ENCODE assay signal across 8 cellular contexts in genomic region chr22:42855726-42856125, GRCh38. TPM values are rescaled to one million over a fixed set of nuclear protein-coding genes. Genes with fewer than 3 reads are reported as not detected.
DNase-seq lines count a peak whose midpoint lies in the region; ATAC-seq, FAIRE-seq and TF ChIP-seq lines count a peak whose summit lies in the region.

No MANE protein-coding gene starts in this region.

- TF ChIP-seq POLR2A in gastroesophageal sphincter (IDR thresholded peaks at IDR 0.05): no peak

- TF ChIP-seq EP300 in gastroesophageal sphincter (IDR thresholded peaks at IDR 0.05): no peak

- DNase-seq in GM23338 (ENCODE audit: low spot score) (no peak), WTC11 (ENCODE audit: low spot score) (no peak), small intestine (no peak), pons (ENCODE audit: low spot score) (no peak), NCI-H526 (lab: John Stamatoyannopoulos, UW) (no peak), NCI-H2196 treated with DMSO at 0.1 percent for 48 hours (lab: John Stamatoyannopoulos, UW; ENCODE audit: unreplicated experiment) (no peak)

- H3K4me2 ChIP-seq in GM23338: peak overlapping the region; percentile 97

- H3K4me1 ChIP-seq in GM23338 (ENCODE audit: insufficient read depth): no peaks in the 10 kb centered on the region; the same call in 1 of the 2 replicates
- peaks cover 0 to 28% (median 7%) of the 10 kb centered on the region in 3 donors for H3K4me1 ChIP-seq in gastroesophageal sphincter
- H3K4me1 ChIP-seq in small intestine (ENCODE audit: control insufficient read depth in 2 of 2, insufficient read depth in 1 of 2, low read depth in 1 of 2, low read length in 1 of 2): peaks cover 2 to 4% of the 10 kb centered on the region in 2 donors

- no peaks in the 10 kb centered on the region; the same call in 1 of the 2 replicates for H3F3A ChIP-seq in GM23338 (replicated peaks; ENCODE audit: low read depth)

- H2AFZ ChIP-seq in GM23338: peak overlapping the region; percentile 97

- no peak overlapping the region for H3K27ac Mint-ChIP-seq in GM23338
- H3K27ac Mint-ChIP-seq in WTC11: no peak overlapping the region

- ATAC-seq in GM23338 (no peak), WTC11 (no peak), gastroesophageal sphincter (no peak), HG03432 (IDR thresholded peaks at IDR 0.05; ENCODE audit: unreplicated experiment) (no peak)

- H3K36me3 Mint-ChIP-seq in GM23338 (ENCODE audit: low read depth) (no peaks in the 10 kb centered on the region), WTC11 (no peaks in the 10 kb centered on the region)

- no peak overlapping the region for H3K27ac ChIP-seq in GM23338 (ENCODE audit: low read depth)
- H3K27ac ChIP-seq in gastroesophageal sphincter: peak overlapping the region; percentile 79 to 99 (median 92)
- H3K27ac ChIP-seq in small intestine (ENCODE audit: low read depth in 1 of 2, low read length in 1 of 2): peak overlapping the region; percentile 90 to 98

- H3K9me3 ChIP-seq in gastroesophageal sphincter (no peaks in the 10 kb centered on the region), small intestine (ENCODE audit: control insufficient read depth, low read depth) (no peaks in the 10 kb centered on the region)

- H3K4me1 Mint-ChIP-seq in GM23338 (peaks cover 4% of the 10 kb centered on the region; the same call in 1 of the 3 replicates), WTC11 (peaks cover 4% of the 10 kb centered on the region; the same call in 1 of the 2 replicates)

- peaks cover 5% of the 10 kb centered on the region; the same call in 2 of the 3 replicates for H3K9me3 Mint-ChIP-seq in GM23338
- H3K9me3 Mint-ChIP-seq in WTC11: no peaks in the 10 kb centered on the region

- peaks cover 5% of the 10 kb centered on the region for H4K20me1 ChIP-seq in GM23338 (replicated peaks; ENCODE audit: insufficient read depth)

- H3K27me3 ChIP-seq in GM23338 (ENCODE audit: insufficient read depth): peaks cover 32% of the 10 kb centered on the region
- H3K27me3 ChIP-seq in gastroesophageal sphincter: no peaks in the 10 kb centered on the region
- no peaks in the 10 kb centered on the region for H3K27me3 ChIP-seq in small intestine (ENCODE audit: control insufficient read depth in 2 of 2, insufficient read depth in 2 of 2, low read length in 2 of 2)

- H3K4me3 Mint-ChIP-seq in GM23338 (peak overlapping the region; percentile 84), WTC11 (peak overlapping the region; percentile 84)

- FAIRE-seq in small intestine (lab: Jason Lieb, UNC): no peak

- H3K4me3 ChIP-seq in GM23338 (peak overlapping the region; percentile 91), gastroesophageal sphincter (peak overlapping the region; percentile 60 to 78), small intestine (ENCODE audit: low read depth in 1 of 2, low read length in 2 of 2) (peak overlapping the region in 1 of 2 donors; percentile 97)

- CTCF ChIA-PET in WTC11 (lab: Charles Lee): interaction anchor here (0.8 to 2.7 kb wide), 6 partner anchors 12 to 234 kb away, joined by 3 to 13 read pairs (median 5); no protein-coding TSS in a partner anchor

- 6 to 29% methylated on average over 2 to 4 of the region's 4 CpGs for WGBS in gastroesophageal sphincter (ENCODE audit: low coverage in 1 of 2), 2 donors
- 23 to 31% (median 23%) methylated on average over 4 of the region's 4 CpGs for WGBS in small intestine, 3 donors

- H3K27me3 Mint-ChIP-seq in GM23338 (ENCODE audit: insufficient read depth, low read depth, poor library complexity): peaks cover 23% of the 10 kb centered on the region
- peaks cover 42% of the 10 kb centered on the region for H3K27me3 Mint-ChIP-seq in WTC11 (ENCODE audit: low read depth)

- H3K9me2 ChIP-seq in GM23338 (ENCODE audit: insufficient read depth): no peaks in the 10 kb centered on the region

- POLR2A ChIA-PET in WTC11 (lab: Charles Lee): interaction anchor here (1.2 to 2.3 kb wide), 2 partner anchors 12 to 159 kb away, joined by 3 to 12 read pairs; partner anchors contain the start of gene PACSIN2

- H3K36me3 ChIP-seq in GM23338 (ENCODE audit: insufficient read depth) (no peaks in the 10 kb centered on the region), gastroesophageal sphincter (no peaks in the 10 kb centered on the region), small intestine (ENCODE audit: control insufficient read depth in 2 of 2, insufficient read depth in 2 of 2, low read length in 2 of 2) (no peaks in the 10 kb centered on the region)

- H3K79me2 ChIP-seq in GM23338 (replicated peaks; ENCODE audit: insufficient read depth): peaks cover 8% of the 10 kb centered on the region; the same call in 1 of the 2 replicates

- TF ChIP-seq CTCF in GM23338 (conservative IDR thresholded peaks at IDR 0.05; ENCODE audit: low read depth in 2 of 2) (no peak), WTC11 (IDR thresholded peaks at IDR 0.05) (no peak), gastroesophageal sphincter (IDR thresholded peaks at IDR 0.05) (no peak)

TF ChIP-seq in GM23338, 12 proteins besides CTCF, POLR2A, EP300 and RAD21 (continues in another document):
- TF ChIP-seq ZNF331 (CRISPR knock-in tag; IDR thresholded peaks at IDR 0.05; ENCODE audit: low read depth): no peak
- no peak for TF ChIP-seq STAT1 (IDR thresholded peaks at IDR 0.05; ENCODE audit: unreplicated experiment)
- TF ChIP-seq JUNB (IDR thresholded peaks at IDR 0.05; ENCODE audit: unreplicated experiment): no peak

TF ChIP-seq in WTC11, 78 proteins besides CTCF, POLR2A, EP300 and RAD21:
- TF ChIP-seq MAX (CRISPR knock-in tag; IDR thresholded peaks at IDR 0.05): no peak
- TF ChIP-seq ZNF263 (CRISPR knock-in tag; IDR thresholded peaks at IDR 0.05; ENCODE audit: low read depth): no peak
- TF ChIP-seq TP53 (CRISPR knock-in tag; IDR thresholded peaks at IDR 0.05): no peak
- TF ChIP-seq NR2C2 (CRISPR knock-in tag; IDR thresholded peaks at IDR 0.05): no peak
- no peak for TF ChIP-seq PRDM15 (CRISPR knock-in tag; IDR thresholded peaks at IDR 0.05)
- no peak for TF ChIP-seq ZNF317 (CRISPR knock-in tag; IDR thresholded peaks at IDR 0.05; ENCODE audit: borderline replicate concordance, low read depth)
- no peak for TF ChIP-seq PREB (CRISPR knock-in tag; IDR thresholded peaks at IDR 0.05; ENCODE audit: borderline replicate concordance)
- no peak for TF ChIP-seq FOXK1 (CRISPR knock-in tag; IDR thresholded peaks at IDR 0.05)
- TF ChIP-seq NFE2L1 (CRISPR knock-in tag; IDR thresholded peaks at IDR 0.05): no peak
- TF ChIP-seq MYBL2 (CRISPR knock-in tag; IDR thresholded peaks at IDR 0.05): no peak
- TF ChIP-seq ZBTB43 (CRISPR knock-in tag; IDR thresholded peaks at IDR 0.05): no peak
- TF ChIP-seq ELF4 (CRISPR knock-in tag; IDR thresholded peaks at IDR 0.05; ENCODE audit: low read depth): no peak
- no peak for TF ChIP-seq TEAD4 (CRISPR knock-in tag; IDR thresholded peaks at IDR 0.05)

RNA-seq across cellular contexts. Expression of gene ARFGAP3, which starts 1.3 kb away (rescaled TPM):
- total RNA-seq in GM23338 (2014; rRNA removed; shearing (Covaris generic)): 17.7 and 19.1 TPM in 2 replicates
- 13.0 and 14.8 TPM in 2 replicates for polyA plus RNA-seq in GM23338 (2016; fragmentation: Nextera tagmentation; extraction: Ambion mirVana)
- 16.9 to 17.1 TPM (median 17.1 TPM) in 3 replicates for total RNA-seq in WTC11 (2021)
- 10 to 100 TPM; 40.6 to 67.9 (median 49.1) TPM for total RNA-seq in gastroesophageal sphincter
- polyA plus RNA-seq in small intestine: 10 to 100 TPM; 29.1 to 59.2 (median 47.0) TPM
